ENCODE assay signal across 12 cellular contexts in the genomic region with DNA sequence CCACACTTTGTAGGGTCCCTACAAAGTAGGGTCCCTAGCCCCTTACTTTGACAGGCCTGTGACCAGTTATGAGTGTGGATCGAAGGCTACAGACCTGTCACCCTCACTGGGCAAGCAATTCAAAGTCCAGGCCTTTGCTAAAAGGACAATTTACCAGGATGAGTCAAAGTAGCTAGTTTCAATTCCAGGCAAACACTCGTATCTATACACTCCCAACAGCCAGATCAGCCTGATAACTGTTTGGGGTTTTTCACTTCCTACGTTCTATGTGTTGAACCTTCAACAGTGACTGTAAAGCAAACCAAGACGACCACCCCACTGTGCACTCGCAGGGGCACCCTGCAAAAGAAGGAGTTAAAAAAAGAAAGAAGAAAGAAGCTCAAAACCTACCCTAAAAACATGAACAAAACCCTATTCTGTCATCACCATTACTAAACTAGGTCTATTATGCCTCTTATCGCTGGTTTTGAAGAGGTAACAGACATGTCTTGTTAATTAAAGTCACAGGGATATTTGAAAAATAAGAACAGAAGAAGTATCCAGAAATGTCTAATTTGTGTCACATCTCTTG. TPM values are rescaled to one million over a fixed set of nuclear protein-coding genes. Genes with fewer than 3 reads are reported as not detected.
DNase-seq lines count a peak whose midpoint lies in the region; ATAC-seq, FAIRE-seq and TF ChIP-seq lines count a peak whose summit lies in the region.
"Had no signal": no experiment of that assay in that cellular context is flagged by ENCODE, and none has a peak within 500 bp of the region (broad histone marks: within the 10 kb centered on the region; RNA-seq: fewer than 3 reads in every experiment).

No MANE protein-coding gene starts in this region.

- H3K27ac Mint-ChIP-seq in activated naive CD8-positive, alpha-beta T cell treated with anti-CD3 and anti-CD28 coated beads, Interleukin-2, amount 10 ng/mL, durations not matched to agents 7 days and 5 days = peak overlapping the region; percentile 53
- no peak overlapping the region for H3K27ac Mint-ChIP-seq in mesothelial cell of epicardium

- DNase-seq in AG08396 (ENCODE audit: low spot score) (peak; percentile 37), GM18507 (ENCODE audit: extremely low spot score, insufficient read length, low read depth) (no peak), mesothelial cell of epicardium (ENCODE audit: low spot score in 2 of 2, unreplicated experiment in 2 of 2) (no peak), NK-92 (lab: John Stamatoyannopoulos, UW; ENCODE audit: unreplicated experiment) (no peak), HuH-7.5 (ENCODE audit: low spot score) (no peak), RWPE1 (ENCODE audit: low spot score) (no peak)
- no peak for DNase-seq in activated naive CD8-positive, alpha-beta T cell treated with anti-CD3 and anti-CD28 coated beads, Interleukin-2, amount 10 ng/mL, durations not matched to agents 7 days and 5 days
- DNase-seq: activated naive CD4-positive, alpha-beta T cell; Caco-2; NCI-H1105 had no signal

- H3K9me3 Mint-ChIP-seq in activated naive CD8-positive, alpha-beta T cell treated with anti-CD3 and anti-CD28 coated beads, Interleukin-2, amount 10 ng/mL, durations not matched to agents 7 days and 5 days = no peaks in the 10 kb centered on the region
- H3K9me3 Mint-ChIP-seq in mesothelial cell of epicardium = no peaks in the 10 kb centered on the region

- POLR2A ChIA-PET in activated naive CD8-positive, alpha-beta T cell treated with anti-CD3 and anti-CD28 coated beads, Interleukin-2, amount 10 ng/mL, durations not matched to agents 7 days and 5 days (lab: Charles Lee) = interaction anchor here (2.0 to 3.9 kb wide), 2 partner anchors 90 to 124 kb away, joined by 6 to 23 read pairs; a partner anchor contains a TSS
- POLR2A ChIA-PET in RWPE1 (lab: Yijun Ruan, JAX; ENCODE audit: low non-redundant PET) = interaction anchor here (0.8 kb wide), 1 partner anchor 91 kb away, joined by 3 read pairs; a partner anchor contains a TSS

- CTCF ChIA-PET in RWPE1 (lab: Yijun Ruan, JAX) = no interaction called here

- FAIRE-seq in GM18507 (lab: Jason Lieb, UNC) = peak; percentile 75

- peaks cover 60% of the 10 kb centered on the region for H3K4me1 Mint-ChIP-seq in activated naive CD8-positive, alpha-beta T cell treated with anti-CD3 and anti-CD28 coated beads, Interleukin-2, amount 10 ng/mL, durations not matched to agents 7 days and 5 days
- peaks cover 16% of the 10 kb centered on the region for H3K4me1 Mint-ChIP-seq in mesothelial cell of epicardium

- peak overlapping the region; percentile 88 for H3K4me3 Mint-ChIP-seq in activated naive CD8-positive, alpha-beta T cell treated with anti-CD3 and anti-CD28 coated beads, Interleukin-2, amount 10 ng/mL, durations not matched to agents 7 days and 5 days
- peak overlapping the region; percentile 3 for H3K4me3 Mint-ChIP-seq in mesothelial cell of epicardium

- peaks cover 7% of the 10 kb centered on the region for H3K27me3 Mint-ChIP-seq in activated naive CD8-positive, alpha-beta T cell treated with anti-CD3 and anti-CD28 coated beads, Interleukin-2, amount 10 ng/mL, durations not matched to agents 7 days and 5 days
- peaks cover 48% of the 10 kb centered on the region for H3K27me3 Mint-ChIP-seq in mesothelial cell of epicardium (ENCODE audit: low read depth)

- TF ChIP-seq CTCF in mesothelial cell of epicardium (IDR thresholded peaks at IDR 0.05; ENCODE audit: unreplicated experiment) (no peak), RWPE1 (conservative IDR thresholded peaks at IDR 0.05; ENCODE audit: low read depth) (no peak)

- no peak for ATAC-seq in activated naive CD8-positive, alpha-beta T cell treated with anti-CD3 and anti-CD28 coated beads, Interleukin-2, amount 10 ng/mL, durations not matched to agents 7 days and 5 days (ENCODE audit: low read depth)
- no peak for ATAC-seq in GM19328 (IDR thresholded peaks at IDR 0.05; ENCODE audit: unreplicated experiment)

- no peak overlapping the region for H3K27ac ChIP-seq in RWPE1
- H3K27ac ChIP-seq: neutrophil had no signal

- peaks cover 14% of the 10 kb centered on the region for H3K36me3 Mint-ChIP-seq in activated naive CD8-positive, alpha-beta T cell treated with anti-CD3 and anti-CD28 coated beads, Interleukin-2, amount 10 ng/mL, durations not matched to agents 7 days and 5 days
- H3K36me3 Mint-ChIP-seq in mesothelial cell of epicardium = no peaks in the 10 kb centered on the region

RNA-seq across cellular contexts. Expression of a gene that starts 3.2 kb away (rescaled TPM):
- total RNA-seq in activated naive CD8-positive, alpha-beta T cell treated with anti-CD3 and anti-CD28 coated beads, Interleukin-2, amount 10 ng/mL, durations not matched to agents 7 days and 5 days = 1 to 10 TPM; 5.2 to 5.9 TPM
- total RNA-seq in mesothelial cell of epicardium = 3.5 to 4.8 TPM (median 4.0 TPM) in 3 replicates
